Comparison of ENCODE assay signal across 2 cellular contexts in the genomic region with DNA sequence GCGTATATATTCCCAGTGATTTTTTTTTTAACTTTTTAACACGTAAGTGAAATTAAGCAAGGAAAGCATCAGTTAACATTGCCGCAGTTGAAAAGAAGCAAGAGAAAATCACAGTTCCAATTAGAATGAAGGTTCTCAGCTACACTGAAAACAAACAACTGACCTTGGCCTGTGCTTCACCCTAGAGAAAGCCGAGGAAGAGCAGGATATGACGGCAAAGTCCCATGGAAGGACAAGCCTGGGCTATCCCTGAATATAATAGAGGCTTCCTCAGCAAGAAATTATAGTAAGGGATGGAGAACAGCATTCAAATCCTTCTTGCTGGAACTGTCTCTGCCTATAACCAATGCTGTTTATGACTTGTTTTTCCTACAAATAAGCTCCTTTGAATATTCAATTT.
TF ChIP-seq lines count a peak whose summit lies in the region.

No MANE protein-coding gene starts in this region.

TF ChIP-seq in liver, 16 proteins besides CTCF, POLR2A, EP300 and RAD21 (continued from another document):
- TF ChIP-seq, protein P1, sequence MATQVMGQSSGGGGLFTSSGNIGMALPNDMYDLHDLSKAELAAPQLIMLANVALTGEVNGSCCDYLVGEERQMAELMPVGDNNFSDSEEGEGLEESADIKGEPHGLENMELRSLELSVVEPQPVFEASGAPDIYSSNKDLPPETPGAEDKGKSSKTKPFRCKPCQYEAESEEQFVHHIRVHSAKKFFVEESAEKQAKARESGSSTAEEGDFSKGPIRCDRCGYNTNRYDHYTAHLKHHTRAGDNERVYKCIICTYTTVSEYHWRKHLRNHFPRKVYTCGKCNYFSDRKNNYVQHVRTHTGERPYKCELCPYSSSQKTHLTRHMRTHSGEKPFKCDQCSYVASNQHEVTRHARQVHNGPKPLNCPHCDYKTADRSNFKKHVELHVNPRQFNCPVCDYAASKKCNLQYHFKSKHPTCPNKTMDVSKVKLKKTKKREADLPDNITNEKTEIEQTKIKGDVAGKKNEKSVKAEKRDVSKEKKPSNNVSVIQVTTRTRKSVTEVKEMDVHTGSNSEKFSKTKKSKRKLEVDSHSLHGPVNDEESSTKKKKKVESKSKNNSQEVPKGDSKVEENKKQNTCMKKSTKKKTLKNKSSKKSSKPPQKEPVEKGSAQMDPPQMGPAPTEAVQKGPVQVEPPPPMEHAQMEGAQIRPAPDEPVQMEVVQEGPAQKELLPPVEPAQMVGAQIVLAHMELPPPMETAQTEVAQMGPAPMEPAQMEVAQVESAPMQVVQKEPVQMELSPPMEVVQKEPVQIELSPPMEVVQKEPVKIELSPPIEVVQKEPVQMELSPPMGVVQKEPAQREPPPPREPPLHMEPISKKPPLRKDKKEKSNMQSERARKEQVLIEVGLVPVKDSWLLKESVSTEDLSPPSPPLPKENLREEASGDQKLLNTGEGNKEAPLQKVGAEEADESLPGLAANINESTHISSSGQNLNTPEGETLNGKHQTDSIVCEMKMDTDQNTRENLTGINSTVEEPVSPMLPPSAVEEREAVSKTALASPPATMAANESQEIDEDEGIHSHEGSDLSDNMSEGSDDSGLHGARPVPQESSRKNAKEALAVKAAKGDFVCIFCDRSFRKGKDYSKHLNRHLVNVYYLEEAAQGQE (IDR thresholded peaks at IDR 0.05) = no peak
- TF ChIP-seq GABPA (IDR thresholded peaks at IDR 0.05 in 1 of 2, conservative IDR thresholded peaks at IDR 0.05 in 1 of 2) (no peak), EGR1 (IDR thresholded peaks at IDR 0.05; ENCODE audit: low read depth in 2 of 2) (no peak), YY1 (IDR thresholded peaks at IDR 0.05) (no peak), FOXA2 (IDR thresholded peaks at IDR 0.05) (no peak), NR2F2 (IDR thresholded peaks at IDR 0.05) (peak; percentile 30), HNF4A (conservative IDR thresholded peaks at IDR 0.05) (no peak), HNF4G (IDR thresholded peaks at IDR 0.05) (no peak), FOXA1 (IDR thresholded peaks at IDR 0.05) (no peak), JUND (IDR thresholded peaks at IDR 0.05) (no peak)
- TF ChIP-seq, protein P2, sequence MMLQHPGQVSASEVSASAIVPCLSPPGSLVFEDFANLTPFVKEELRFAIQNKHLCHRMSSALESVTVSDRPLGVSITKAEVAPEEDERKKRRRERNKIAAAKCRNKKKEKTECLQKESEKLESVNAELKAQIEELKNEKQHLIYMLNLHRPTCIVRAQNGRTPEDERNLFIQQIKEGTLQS (IDR thresholded peaks at IDR 0.05) = no peak

TF ChIP-seq in HepG2, 621 proteins besides CTCF, POLR2A, EP300 and RAD21 (continued from another document):
- TF ChIP-seq PPARG (CRISPR knock-in tag; conservative IDR thresholded peaks at IDR 0.05) (no peak), THAP11 (CRISPR knock-in tag; IDR thresholded peaks at IDR 0.05) (no peak), ZNF850 (CRISPR knock-in tag; conservative IDR thresholded peaks at IDR 0.05) (no peak), ZNF761 (CRISPR knock-in tag; conservative IDR thresholded peaks at IDR 0.05) (no peak), HOXA3 (CRISPR knock-in tag; IDR thresholded peaks at IDR 0.05) (no peak), CBX5 (CRISPR knock-in tag; IDR thresholded peaks at IDR 0.05; ENCODE audit: borderline replicate concordance) (no peak), BRCA1 (CRISPR knock-in tag; IDR thresholded peaks at IDR 0.05) (no peak)
- TF ChIP-seq, protein P3, sequence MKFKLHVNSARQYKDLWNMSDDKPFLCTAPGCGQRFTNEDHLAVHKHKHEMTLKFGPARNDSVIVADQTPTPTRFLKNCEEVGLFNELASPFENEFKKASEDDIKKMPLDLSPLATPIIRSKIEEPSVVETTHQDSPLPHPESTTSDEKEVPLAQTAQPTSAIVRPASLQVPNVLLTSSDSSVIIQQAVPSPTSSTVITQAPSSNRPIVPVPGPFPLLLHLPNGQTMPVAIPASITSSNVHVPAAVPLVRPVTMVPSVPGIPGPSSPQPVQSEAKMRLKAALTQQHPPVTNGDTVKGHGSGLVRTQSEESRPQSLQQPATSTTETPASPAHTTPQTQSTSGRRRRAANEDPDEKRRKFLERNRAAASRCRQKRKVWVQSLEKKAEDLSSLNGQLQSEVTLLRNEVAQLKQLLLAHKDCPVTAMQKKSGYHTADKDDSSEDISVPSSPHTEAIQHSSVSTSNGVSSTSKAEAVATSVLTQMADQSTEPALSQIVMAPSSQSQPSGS (CRISPR knock-in tag; IDR thresholded peaks at IDR 0.05) = no peak
- TF ChIP-seq, protein P4, sequence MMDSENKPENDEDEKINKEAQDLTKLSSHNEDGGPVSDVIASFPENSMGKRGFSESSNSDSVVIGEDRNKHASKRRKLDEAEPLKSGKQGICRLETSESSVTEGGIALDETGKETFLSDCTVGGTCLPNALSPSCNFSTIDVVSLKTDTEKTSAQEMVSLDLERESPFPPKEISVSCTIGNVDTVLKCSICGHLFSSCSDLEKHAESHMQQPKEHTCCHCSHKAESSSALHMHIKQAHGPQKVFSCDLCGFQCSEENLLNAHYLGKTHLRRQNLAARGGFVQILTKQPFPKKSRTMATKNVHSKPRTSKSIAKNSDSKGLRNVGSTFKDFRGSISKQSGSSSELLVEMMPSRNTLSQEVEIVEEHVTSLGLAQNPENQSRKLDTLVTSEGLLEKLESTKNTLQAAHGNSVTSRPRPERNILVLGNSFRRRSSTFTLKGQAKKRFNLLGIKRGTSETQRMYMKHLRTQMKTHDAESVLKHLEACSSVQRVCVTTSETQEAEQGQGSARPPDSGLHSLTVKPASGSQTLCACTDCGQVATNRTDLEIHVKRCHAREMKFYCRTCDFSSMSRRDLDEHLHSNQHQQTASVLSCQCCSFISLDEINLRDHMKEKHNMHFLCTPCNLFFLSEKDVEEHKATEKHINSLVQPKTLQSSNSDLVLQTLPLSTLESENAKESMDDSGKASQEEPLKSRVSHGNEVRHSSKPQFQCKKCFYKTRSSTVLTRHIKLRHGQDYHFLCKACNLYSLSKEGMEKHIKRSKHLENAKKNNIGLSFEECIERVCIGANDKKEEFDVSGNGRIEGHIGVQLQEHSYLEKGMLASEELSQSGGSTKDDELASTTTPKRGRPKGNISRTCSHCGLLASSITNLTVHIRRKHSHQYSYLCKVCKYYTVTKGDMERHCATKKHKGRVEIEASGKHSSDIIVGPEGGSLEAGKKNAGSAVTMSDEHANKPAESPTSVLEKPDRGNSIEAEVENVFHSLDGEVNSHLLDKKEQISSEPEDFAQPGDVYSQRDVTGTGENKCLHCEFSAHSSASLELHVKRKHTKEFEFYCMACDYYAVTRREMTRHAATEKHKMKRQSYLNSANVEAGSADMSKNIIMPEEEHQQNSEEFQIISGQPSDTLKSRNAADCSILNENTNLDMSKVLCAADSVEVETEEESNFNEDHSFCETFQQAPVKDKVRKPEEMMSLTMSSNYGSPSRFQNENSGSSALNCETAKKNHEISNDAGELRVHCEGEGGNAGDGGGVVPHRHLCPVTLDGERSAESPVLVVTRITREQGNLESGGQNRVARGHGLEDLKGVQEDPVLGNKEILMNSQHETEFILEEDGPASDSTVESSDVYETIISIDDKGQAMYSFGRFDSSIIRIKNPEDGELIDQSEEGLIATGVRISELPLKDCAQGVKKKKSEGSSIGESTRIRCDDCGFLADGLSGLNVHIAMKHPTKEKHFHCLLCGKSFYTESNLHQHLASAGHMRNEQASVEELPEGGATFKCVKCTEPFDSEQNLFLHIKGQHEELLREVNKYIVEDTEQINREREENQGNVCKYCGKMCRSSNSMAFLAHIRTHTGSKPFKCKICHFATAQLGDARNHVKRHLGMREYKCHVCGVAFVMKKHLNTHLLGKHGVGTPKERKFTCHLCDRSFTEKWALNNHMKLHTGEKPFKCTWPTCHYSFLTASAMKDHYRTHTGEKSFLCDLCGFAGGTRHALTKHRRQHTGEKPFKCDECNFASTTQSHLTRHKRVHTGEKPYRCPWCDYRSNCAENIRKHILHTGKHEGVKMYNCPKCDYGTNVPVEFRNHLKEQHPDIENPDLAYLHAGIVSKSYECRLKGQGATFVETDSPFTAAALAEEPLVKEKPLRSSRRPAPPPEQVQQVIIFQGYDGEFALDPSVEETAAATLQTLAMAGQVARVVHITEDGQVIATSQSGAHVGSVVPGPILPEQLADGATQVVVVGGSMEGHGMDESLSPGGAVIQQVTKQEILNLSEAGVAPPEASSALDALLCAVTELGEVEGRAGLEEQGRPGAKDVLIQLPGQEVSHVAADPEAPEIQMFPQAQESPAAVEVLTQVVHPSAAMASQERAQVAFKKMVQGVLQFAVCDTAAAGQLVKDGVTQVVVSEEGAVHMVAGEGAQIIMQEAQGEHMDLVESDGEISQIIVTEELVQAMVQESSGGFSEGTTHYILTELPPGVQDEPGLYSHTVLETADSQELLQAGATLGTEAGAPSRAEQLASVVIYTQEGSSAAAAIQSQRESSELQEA (CRISPR knock-in tag; IDR thresholded peaks at IDR 0.05; ENCODE audit: not compliant biosample characterization) = no peak
- TF ChIP-seq, protein P5, sequence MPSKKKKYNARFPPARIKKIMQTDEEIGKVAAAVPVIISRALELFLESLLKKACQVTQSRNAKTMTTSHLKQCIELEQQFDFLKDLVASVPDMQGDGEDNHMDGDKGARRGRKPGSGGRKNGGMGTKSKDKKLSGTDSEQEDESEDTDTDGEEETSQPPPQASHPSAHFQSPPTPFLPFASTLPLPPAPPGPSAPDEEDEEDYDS (CRISPR knock-in tag; IDR thresholded peaks at IDR 0.05) = no peak
- TF ChIP-seq, protein P6, sequence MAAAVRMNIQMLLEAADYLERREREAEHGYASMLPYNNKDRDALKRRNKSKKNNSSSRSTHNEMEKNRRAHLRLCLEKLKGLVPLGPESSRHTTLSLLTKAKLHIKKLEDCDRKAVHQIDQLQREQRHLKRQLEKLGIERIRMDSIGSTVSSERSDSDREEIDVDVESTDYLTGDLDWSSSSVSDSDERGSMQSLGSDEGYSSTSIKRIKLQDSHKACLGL (CRISPR knock-in tag; IDR thresholded peaks at IDR 0.05) = no peak
- TF ChIP-seq, protein P7, sequence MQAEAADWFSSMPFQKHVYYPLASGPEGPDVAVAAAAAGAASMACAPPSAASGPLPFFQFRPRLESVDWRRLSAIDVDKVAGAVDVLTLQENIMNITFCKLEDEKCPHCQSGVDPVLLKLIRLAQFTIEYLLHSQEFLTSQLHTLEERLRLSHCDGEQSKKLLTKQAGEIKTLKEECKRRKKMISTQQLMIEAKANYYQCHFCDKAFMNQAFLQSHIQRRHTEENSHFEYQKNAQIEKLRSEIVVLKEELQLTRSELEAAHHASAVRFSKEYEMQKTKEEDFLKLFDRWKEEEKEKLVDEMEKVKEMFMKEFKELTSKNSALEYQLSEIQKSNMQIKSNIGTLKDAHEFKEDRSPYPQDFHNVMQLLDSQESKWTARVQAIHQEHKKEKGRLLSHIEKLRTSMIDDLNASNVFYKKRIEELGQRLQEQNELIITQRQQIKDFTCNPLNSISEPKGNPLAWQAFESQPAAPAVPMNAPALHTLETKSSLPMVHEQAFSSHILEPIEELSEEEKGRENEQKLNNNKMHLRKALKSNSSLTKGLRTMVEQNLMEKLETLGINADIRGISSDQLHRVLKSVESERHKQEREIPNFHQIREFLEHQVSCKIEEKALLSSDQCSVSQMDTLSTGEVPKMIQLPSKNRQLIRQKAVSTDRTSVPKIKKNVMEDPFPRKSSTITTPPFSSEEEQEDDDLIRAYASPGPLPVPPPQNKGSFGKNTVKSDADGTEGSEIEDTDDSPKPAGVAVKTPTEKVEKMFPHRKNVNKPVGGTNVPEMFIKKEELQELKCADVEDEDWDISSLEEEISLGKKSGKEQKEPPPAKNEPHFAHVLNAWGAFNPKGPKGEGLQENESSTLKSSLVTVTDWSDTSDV (CRISPR knock-in tag; IDR thresholded peaks at IDR 0.05) = no peak
